8 cellular contexts compared by ENCODE assay signal in genomic region chr15:90994059-90994416, GRCh38. TPM values are rescaled to one million over a fixed set of nuclear protein-coding genes. Genes with fewer than 3 reads are reported as not detected.
DNase-seq lines count a peak whose midpoint lies in the region; ATAC-seq lines count a peak whose summit lies in the region.

No MANE protein-coding gene starts in this region.

- H3K27ac Mint-ChIP-seq in T-helper 2 cell treated with Interferon-gamma antibody and Interleukin-4, amounts not matched to agents 5 μg/mL and 100 μg/mL, for 36 hours: peak overlapping the region; percentile 100
- peak overlapping the region; percentile 91 to 99 (median 97) for H3K27ac Mint-ChIP-seq in naive thymus-derived CD8-positive, alpha-beta T cell

- POLR2A ChIA-PET in naive thymus-derived CD8-positive, alpha-beta T cell (lab: Charles Lee): interaction anchor here (1.4 kb wide), 1 partner anchor 28 kb away, joined by 3 read pairs; the partner anchor contains the start of gene VPS33B

- H3K4me3 Mint-ChIP-seq in T-helper 2 cell treated with Interferon-gamma antibody and Interleukin-4, amounts not matched to agents 5 μg/mL and 100 μg/mL, for 36 hours: peak overlapping the region; percentile 100
- peak overlapping the region; percentile 97 to 99 (median 98) for H3K4me3 Mint-ChIP-seq in naive thymus-derived CD8-positive, alpha-beta T cell

- H3K36me3 Mint-ChIP-seq in T-helper 2 cell treated with Interferon-gamma antibody and Interleukin-4, amounts not matched to agents 5 μg/mL and 100 μg/mL, for 36 hours (ENCODE audit: low read depth): peaks cover 46% of the 10 kb centered on the region
- H3K36me3 Mint-ChIP-seq in naive thymus-derived CD8-positive, alpha-beta T cell: peaks cover 0 to 17% (median 4%) of the 10 kb centered on the region in 3 donors

- peaks cover 33% of the 10 kb centered on the region for H3K4me1 Mint-ChIP-seq in T-helper 2 cell treated with Interferon-gamma antibody and Interleukin-4, amounts not matched to agents 5 μg/mL and 100 μg/mL, for 36 hours (ENCODE audit: low read depth)
- peaks cover 3 to 20% (median 17%) of the 10 kb centered on the region in 4 donors for H3K4me1 Mint-ChIP-seq in naive thymus-derived CD8-positive, alpha-beta T cell

- no peaks in the 10 kb centered on the region for H3K9me3 Mint-ChIP-seq in T-helper 2 cell treated with Interferon-gamma antibody and Interleukin-4, amounts not matched to agents 5 μg/mL and 100 μg/mL, for 36 hours
- no peaks in the 10 kb centered on the region for H3K9me3 Mint-ChIP-seq in naive thymus-derived CD8-positive, alpha-beta T cell

- H3K27me3 ChIP-seq in endocrine pancreas (ENCODE audit: control insufficient read depth, insufficient read depth, low read length): no peaks in the 10 kb centered on the region

- peak; percentile 8 for ATAC-seq in HG02623 (IDR thresholded peaks at IDR 0.05; ENCODE audit: unreplicated experiment)
- ATAC-seq in naive thymus-derived CD8-positive, alpha-beta T cell: peak; percentile 17 to 21

- DNase-seq in T-helper 2 cell treated with Interferon-gamma antibody and Interleukin-4, amounts not matched to agents 5 μg/mL and 100 μg/mL, for 36 hours (ENCODE audit: low spot score): no peak
- DNase-seq in T-helper 2 cell (no peak), RPMI8226 (peak; percentile 36), NCI-H1105 treated with DMSO at 0.1 percent for 48 hours (lab: John Stamatoyannopoulos, UW) (no peak), EL (no peak)
- DNase-seq in naive thymus-derived CD8-positive, alpha-beta T cell: peak in 3 of 10 donors; percentile 9 to 16 (median 15)

- H3K27me3 Mint-ChIP-seq in T-helper 2 cell treated with Interferon-gamma antibody and Interleukin-4, amounts not matched to agents 5 μg/mL and 100 μg/mL, for 36 hours (ENCODE audit: low read depth): no peaks in the 10 kb centered on the region
- no peaks in the 10 kb centered on the region for H3K27me3 Mint-ChIP-seq in naive thymus-derived CD8-positive, alpha-beta T cell

- peak overlapping the region; percentile 62 for H3K9ac ChIP-seq in endocrine pancreas (ENCODE audit: control insufficient read depth, insufficient read depth, low read length)

- no peaks in the 10 kb centered on the region for H3K9me3 ChIP-seq in endocrine pancreas (ENCODE audit: control insufficient read depth, low read length)

- peaks cover 4% of the 10 kb centered on the region for H3K36me3 ChIP-seq in endocrine pancreas (ENCODE audit: control insufficient read depth, insufficient read depth, low read length)

- H3K4me3 ChIP-seq in endocrine pancreas (ENCODE audit: control insufficient read depth, insufficient read depth, low read length): no peak overlapping the region

- no peaks in the 10 kb centered on the region for H3K4me1 ChIP-seq in endocrine pancreas (ENCODE audit: control insufficient read depth, insufficient read depth, low read length)

RNA-seq across cellular contexts. Expression of gene PRC1, which starts 0.3 kb away (rescaled TPM):
- 1 to 10 TPM; 4.4 to 5.0 TPM for total RNA-seq in naive thymus-derived CD8-positive, alpha-beta T cell
- 1 to 10 TPM in 2 of 3 donors, under 1 TPM in 1; 0.77 to 2.3 (median 1.2) TPM for polyA plus RNA-seq in naive thymus-derived CD8-positive, alpha-beta T cell

RNA-seq across cellular contexts. Expression of gene VPS33B, which starts 28.4 kb away (rescaled TPM):
- total RNA-seq in naive thymus-derived CD8-positive, alpha-beta T cell: 10 to 100 TPM; 23.6 to 27.1 TPM
- 10 to 100 TPM in 1 of 3 donors, 1 to 10 TPM in 2; 5.3 to 12.4 (median 7.7) TPM for polyA plus RNA-seq in naive thymus-derived CD8-positive, alpha-beta T cell

RNA-seq across cellular contexts. Expression of gene RCCD1, which starts 39.4 kb away (rescaled TPM):
- total RNA-seq in naive thymus-derived CD8-positive, alpha-beta T cell: 10 to 100 TPM; 15.7 to 15.8 TPM
- 1 to 10 TPM; 2.2 to 4.7 (median 3.1) TPM for polyA plus RNA-seq in naive thymus-derived CD8-positive, alpha-beta T cell

RNA-seq across cellular contexts. Expression of gene UNC45A, which starts 59.0 kb away (rescaled TPM):
- total RNA-seq in naive thymus-derived CD8-positive, alpha-beta T cell: 10 to 100 TPM; 53.7 to 57.9 TPM
- 10 to 100 TPM; 53.4 to 73.7 (median 70.3) TPM for polyA plus RNA-seq in naive thymus-derived CD8-positive, alpha-beta T cell
